In genomic region chr19:18340990-18341868, GRCh38 we compare ENCODE assay signal across 8 cellular contexts.
DNase-seq lines count a peak whose midpoint lies in the region; ATAC-seq and TF ChIP-seq lines count a peak whose summit lies in the region.

No MANE protein-coding gene starts in this region.

- H3K4me1 ChIP-seq in MM.1S (ENCODE audit: low read length), result 0 out of 2 replicates have a peak, but pooled peaks cover 4% of the 10 kb centered on the region

- H3F3A ChIP-seq in MM.1S (ENCODE audit: insufficient read depth, low read length), result peaks cover 4% of the 10 kb centered on the region; the same call in 1 of the 2 replicates

- H3K27ac ChIP-seq in MM.1S (ENCODE audit: low read length), result no peak overlapping the region; the same call in 1 of the 2 replicates

- H3K4me2 ChIP-seq in MM.1S (ENCODE audit: low read depth, low read length), result peak overlapping the region; percentile 100

- no peaks in the 10 kb centered on the region for H3K9me3 ChIP-seq in MM.1S (replicated peaks; ENCODE audit: insufficient read depth, low read length)

- no peaks in the 10 kb centered on the region for H3K36me3 ChIP-seq in MM.1S (replicated peaks; ENCODE audit: insufficient read depth, low read length)

- H3K9me2 ChIP-seq in MM.1S (replicated peaks; ENCODE audit: insufficient read depth, low read length), result no peaks in the 10 kb centered on the region

- no peaks in the 10 kb centered on the region for H3K9me3 Mint-ChIP-seq in dendritic cell treated with granulocyte-macrophage colony-stimulating factor and Interleukin-4, amounts not matched to agents 40 ng/mL and 50 ng/mL, for 4 days
- no peaks in the 10 kb centered on the region for H3K9me3 Mint-ChIP-seq in memory B cell

- intact Hi-C loops in dendritic cell treated with granulocyte-macrophage colony-stimulating factor and Interleukin-4, amounts not matched to agents 40 ng/mL and 50 ng/mL, for 4 days (cut with micrococcal nuclease), result no loop called here

- DNase-seq in SIG-M5 treated with dmso at 0.1 percent for 504 hours (lab: John Stamatoyannopoulos, UW; ENCODE audit: unreplicated experiment), result peak; percentile 55
- no peak for DNase-seq in SIG-M5 (lab: John Stamatoyannopoulos, UW)
- peak; percentile 66 for DNase-seq in MM.1S
- peak; percentile 80 for DNase-seq in activated CD4-positive, alpha-beta T cell treated with anti-CD3 and anti-CD28 coated beads for 48 hours
- peak in 1 of 2 donors; percentile 37 for DNase-seq in memory B cell (ENCODE audit: low spot score in 2 of 2)
- peak; percentile 35 for DNase-seq in stimulated activated CD8-positive, alpha-beta memory T cell treated with anti-CD3 and anti-CD28 coated beads, Interleukin-15, amount 100 ng/mL, for 24 hours (ENCODE audit: low read depth)
- no peak for DNase-seq in SHP77 (lab: John Stamatoyannopoulos, UW)

- no peaks in the 10 kb centered on the region for H3K27me3 Mint-ChIP-seq in dendritic cell treated with granulocyte-macrophage colony-stimulating factor and Interleukin-4, amounts not matched to agents 40 ng/mL and 50 ng/mL, for 4 days
- H3K27me3 Mint-ChIP-seq in memory B cell, result peaks cover 1% of the 10 kb centered on the region

- TF ChIP-seq CTCF in MM.1S (IDR thresholded peaks at IDR 0.05; ENCODE audit: low read length), result no peak

- H3K27ac Mint-ChIP-seq in dendritic cell treated with granulocyte-macrophage colony-stimulating factor and Interleukin-4, amounts not matched to agents 40 ng/mL and 50 ng/mL, for 4 days, result peak overlapping the region; percentile 84
- peak overlapping the region; percentile 10 for H3K27ac Mint-ChIP-seq in memory B cell

- peaks cover 55% of the 10 kb centered on the region for H3K36me3 Mint-ChIP-seq in dendritic cell treated with granulocyte-macrophage colony-stimulating factor and Interleukin-4, amounts not matched to agents 40 ng/mL and 50 ng/mL, for 4 days (ENCODE audit: low read depth)
- H3K36me3 Mint-ChIP-seq in memory B cell, result peaks cover 8% of the 10 kb centered on the region

- H3K4me1 Mint-ChIP-seq in dendritic cell treated with granulocyte-macrophage colony-stimulating factor and Interleukin-4, amounts not matched to agents 40 ng/mL and 50 ng/mL, for 4 days (ENCODE audit: low read depth), result peaks cover 64% of the 10 kb centered on the region
- peaks cover 7% of the 10 kb centered on the region for H3K4me1 Mint-ChIP-seq in memory B cell

- peaks cover 6% of the 10 kb centered on the region for H3K27me3 ChIP-seq in MM.1S (replicated peaks; ENCODE audit: insufficient read depth, low read length)

- H3K4me3 ChIP-seq in MM.1S (ENCODE audit: low read length), result peak overlapping the region; percentile 92

- ATAC-seq in memory B cell (ENCODE audit: low read depth), result peak; percentile 64

- peak overlapping the region; percentile 85 for H3K4me3 Mint-ChIP-seq in dendritic cell treated with granulocyte-macrophage colony-stimulating factor and Interleukin-4, amounts not matched to agents 40 ng/mL and 50 ng/mL, for 4 days
- H3K4me3 Mint-ChIP-seq in memory B cell, result peak overlapping the region; percentile 88

- peak overlapping the region; percentile 81 for H2AFZ ChIP-seq in MM.1S (ENCODE audit: low read length)

- peak overlapping the region; percentile 60; the same call in 1 of the 2 replicates for H3K9ac ChIP-seq in MM.1S (ENCODE audit: low read length)

- H3K79me2 ChIP-seq in MM.1S (ENCODE audit: low read length), result 0 out of 2 replicates have a peak, but pooled peaks cover 5% of the 10 kb centered on the region

- H4K20me1 ChIP-seq in MM.1S (ENCODE audit: insufficient read depth, low read length), result no peaks in the 10 kb centered on the region

Comparison
In these comparisons a context has a peak if more than half of its experiments do, and no peak if none do; other contexts are left out.
1. DNase-seq: peak in SIG-M5 treated with dmso at 0.1 percent for 504 hours (single experiment), MM.1S (single experiment), activated CD4-positive, alpha-beta T cell treated with anti-CD3 and anti-CD28 coated beads for 48 hours (single experiment) and stimulated activated CD8-positive, alpha-beta memory T cell treated with anti-CD3 and anti-CD28 coated beads, Interleukin-15, amount 100 ng/mL, for 24 hours (single experiment); none in SIG-M5 (single experiment) and SHP77 (0 of 2).